10 cellular contexts compared by ENCODE assay signal in genomic region chr4:180150818-180151217, GRCh38.
DNase-seq lines count a peak whose midpoint lies in the region; ATAC-seq and TF ChIP-seq lines count a peak whose summit lies in the region.
"Had no signal": no experiment of that assay in that cellular context is flagged by ENCODE, and none has a peak within 500 bp of the region (broad histone marks: within the 10 kb centered on the region; RNA-seq: fewer than 3 reads in every experiment).

No MANE protein-coding gene starts in this region.

- intact Hi-C loops in Caco-2 (cut with micrococcal nuclease; ENCODE audit: unreplicated experiment) = loop anchor here (1.0 kb wide), 2 partner anchors 91 to 284 kb away; no protein-coding TSS in a partner anchor

- no peaks in the 10 kb centered on the region for H3K4me1 Mint-ChIP-seq in Caco-2 (ENCODE audit: low read depth, unreplicated experiment)

- H3K27ac Mint-ChIP-seq in Caco-2 (ENCODE audit: unreplicated experiment) = no peak overlapping the region

- 39% methylated on average over 3 of the region's 3 CpGs for WGBS in hepatocyte (ENCODE audit: low lambda C conversion rate, missing lambda C conversion rate)

- ATAC-seq in HG02588 (IDR thresholded peaks at IDR 0.05; ENCODE audit: unreplicated experiment) (no peak), HG03354 (IDR thresholded peaks at IDR 0.05; ENCODE audit: poor library complexity, severe bottlenecking, unreplicated experiment) (no peak), GM21737 (IDR thresholded peaks at IDR 0.05; ENCODE audit: unreplicated experiment) (no peak), GM18858 (IDR thresholded peaks at IDR 0.05; ENCODE audit: unreplicated experiment) (no peak)

- H3K36me3 ChIP-seq in Caco-2 (ENCODE audit: control insufficient read depth, insufficient read depth, low read length) (no peaks in the 10 kb centered on the region), hepatocyte (replicated peaks; ENCODE audit: insufficient read depth, low read depth) (no peaks in the 10 kb centered on the region)

- no peaks in the 10 kb centered on the region for H4K20me1 ChIP-seq in hepatocyte (ENCODE audit: insufficient read depth, poor library complexity, severe bottlenecking)

- in situ Hi-C loops in SK-MEL-5 (cut with HindIII; ENCODE audit: low pct_unique_long_range_greater_than_20kb, low sequenced_read_pairs) = no loop called here

- DNase-seq in Caco-2 (no peak), HT-29 (ENCODE audit: low spot score) (peak; percentile 3), SK-MEL-5 (ENCODE audit: low read depth, low spot score) (peak; percentile 46), hepatocyte (ENCODE audit: low spot score) (no peak)
- DNase-seq: islet precursor cell had no signal

- H3K36me3 Mint-ChIP-seq in Caco-2 (ENCODE audit: insufficient read depth, unreplicated experiment) = no peaks in the 10 kb centered on the region

- no peaks in the 10 kb centered on the region for H3K9me2 ChIP-seq in hepatocyte (replicated peaks; ENCODE audit: insufficient read depth)

- H3K4me3 Mint-ChIP-seq in Caco-2 (ENCODE audit: unreplicated experiment) = no peak overlapping the region

- H3K9me3 Mint-ChIP-seq in Caco-2 (ENCODE audit: unreplicated experiment) = no peaks in the 10 kb centered on the region

- no peak overlapping the region for H3K4me2 ChIP-seq in hepatocyte

- H3K27ac ChIP-seq in hepatocyte = no peak overlapping the region
- H3K27ac ChIP-seq: skin epidermis had no signal

- no peaks in the 10 kb centered on the region for H3K4me1 ChIP-seq in Caco-2
- no peaks in the 10 kb centered on the region for H3K4me1 ChIP-seq in hepatocyte (ENCODE audit: insufficient read depth)

- no peak overlapping the region for H2AFZ ChIP-seq in hepatocyte

- BruUV-seq in Caco-2 (replicated peaks; lab: Mats Ljungman, UMichigan) = no TSS peak

- peak; percentile 40 to 56 for TF ChIP-seq CTCF in Caco-2 (IDR thresholded peaks at IDR 0.05; ENCODE audit: insufficient read depth in 1 of 2, low read depth in 1 of 2, low read length in 1 of 2, severe bottlenecking in 1 of 2, unreplicated experiment in 1 of 2)
- TF ChIP-seq CTCF in hepatocyte (IDR thresholded peaks at IDR 0.05; ENCODE audit: poor library complexity) = peak; percentile 53

- CTCF ChIA-PET in Caco-2 (lab: Charles Lee) = no interaction called here

- POLR2A ChIA-PET in Caco-2 (lab: Charles Lee) = no interaction called here

- H3K4me3 ChIP-seq in Caco-2 (ENCODE audit: low read depth, low read length) = no peak overlapping the region
- H3K4me3 ChIP-seq in hepatocyte = no peak overlapping the region
- H3K4me3 ChIP-seq: skin epidermis had no signal

- no peaks in the 10 kb centered on the region for H3K79me2 ChIP-seq in hepatocyte

- H3K9me3 ChIP-seq in Caco-2 (no peaks in the 10 kb centered on the region), hepatocyte (ENCODE audit: low read depth) (no peaks in the 10 kb centered on the region)

- H3K27me3 ChIP-seq in Caco-2 (replicated peaks; ENCODE audit: control insufficient read depth, insufficient read depth, low read length) (no peaks in the 10 kb centered on the region), hepatocyte (no peaks in the 10 kb centered on the region)

- H3K27me3 Mint-ChIP-seq in Caco-2 (ENCODE audit: insufficient read depth, unreplicated experiment) = peaks cover 3% of the 10 kb centered on the region

Comparison
In these comparisons a context has a peak if more than half of its experiments do, and no peak if none do; other contexts are left out.
1. DNase-seq: peak in HT-29 (single experiment) and SK-MEL-5 (single experiment); none in Caco-2 (0 of 2) and hepatocyte (single experiment).